21 cellular contexts compared by ENCODE assay signal in the genomic region with DNA sequence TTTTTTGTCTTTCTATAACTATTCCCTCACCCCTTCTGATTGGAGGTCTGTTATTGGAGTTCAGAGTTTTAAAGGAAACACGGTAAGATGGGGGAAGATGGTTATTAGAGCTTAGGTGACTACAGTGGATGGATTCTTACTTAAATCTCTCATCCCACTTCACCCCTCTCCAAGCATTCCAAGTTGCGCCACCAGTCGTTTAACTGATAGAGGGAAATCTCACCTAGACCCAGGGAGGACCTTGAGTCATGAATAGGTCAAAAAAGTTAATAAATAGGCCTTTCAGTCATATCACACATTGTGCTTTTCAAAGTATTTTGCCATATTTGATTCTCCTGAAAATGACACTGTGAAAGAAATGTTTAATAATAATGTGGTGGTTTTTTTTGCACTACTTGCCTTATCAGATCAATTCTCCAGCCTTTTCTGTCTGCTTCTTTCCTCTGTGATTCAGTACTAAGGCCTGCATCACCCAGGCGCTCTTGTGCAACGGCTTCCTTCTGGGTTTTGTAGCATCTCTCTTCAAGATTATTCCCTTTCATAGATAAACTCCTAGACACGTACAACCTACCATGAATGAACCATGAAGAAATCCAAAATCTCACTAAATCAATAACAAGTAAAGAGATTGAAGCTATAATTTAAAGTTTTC.
"Had no signal": no experiment of that assay in that cellular context is flagged by ENCODE, and none has a peak within 500 bp of the region (broad histone marks: within the 10 kb centered on the region; RNA-seq: fewer than 3 reads in every experiment).

No MANE protein-coding gene starts in this region.

- H3K36me3 ChIP-seq: lower lobe of right lung, tibial nerve, uterus had no signal

- H3K27me3 ChIP-seq: tibial nerve, uterus had no signal

- ATAC-seq: activated CD8-positive, alpha-beta memory T cell treated with anti-CD3 and anti-CD28 coated beads, Interleukin-2, amount 10 ng/mL, durations not matched to agents 7 days and 5 days; activated naive CD8-positive, alpha-beta T cell treated with anti-CD3 and anti-CD28 coated beads, Interleukin-2, amount 50 U/mL, for 24 hours; activated T-helper 17 cell treated with anti-CD3 and anti-CD28 coated beads, Interleukin-2, amount 50 U/mL, for 72 hours; esophagus mucosa; lower lobe of right lung; stimulated activated naive CD8-positive, alpha-beta T cell treated with anti-CD3 and anti-CD28 coated beads, Interleukin-15, Interleukin-2, amounts not matched to agents 100 U/mL and 50 U/mL, for 24 hours had no signal

- H3K4me3 ChIP-seq: lower lobe of right lung, tibial nerve, uterus had no signal

- H3K9me3 ChIP-seq: lower lobe of right lung, tibial nerve, uterus had no signal

- H3K27ac ChIP-seq: lower lobe of right lung, tibial nerve, uterus had no signal

- H3K4me1 ChIP-seq: lower lobe of right lung, uterus had no signal

- DNase-seq: activated CD4-positive, alpha-beta memory T cell treated with anti-CD3 and anti-CD28 coated beads, Interleukin-2, amount 10 ng/mL, durations not matched to agents 7 days and 5 days; activated CD4-positive, alpha-beta T cell treated with anti-CD3 and anti-CD28 coated beads for 48 hours; activated CD4-positive, CD25-positive, alpha-beta regulatory T cell; activated CD8-positive, alpha-beta memory T cell treated with anti-CD3 and anti-CD28 coated beads, Interleukin-2, amount 10 ng/mL, durations not matched to agents 7 days and 5 days; activated naive CD4-positive, alpha-beta T cell treated with anti-CD3 and anti-CD28 coated beads, Interleukin-2, amount 10 ng/mL, durations not matched to agents 7 days and 5 days; activated naive CD8-positive, alpha-beta T cell treated with anti-CD3 and anti-CD28 coated beads, Interleukin-2, amount 50 U/mL, for 24 hours; aorta; effector CD8-positive, alpha-beta T cell; hypothalamus; lower lobe of right lung; midbrain; retina; stimulated activated CD4-positive, alpha-beta T cell treated with anti-CD3 and anti-CD28 coated beads, Interleukin-2, amount 100 ng/mL, for 24 hours; stimulated activated naive CD8-positive, alpha-beta T cell treated with anti-CD3 and anti-CD28 coated beads, Interleukin-15, Interleukin-2, amounts not matched to agents 100 U/mL and 50 U/mL, for 24 hours; substantia nigra; T-helper 1 cell; T-helper 9 cell; uterus had no signal
